ENCODE assay signal across 8 cellular contexts in genomic region chr19:39126312-39126561, GRCh38. TPM values are rescaled to one million over a fixed set of nuclear protein-coding genes. Genes with fewer than 3 reads are reported as not detected.
DNase-seq lines count a peak whose midpoint lies in the region; ATAC-seq, FAIRE-seq and TF ChIP-seq lines count a peak whose summit lies in the region.

No MANE protein-coding gene starts in this region.

- no peaks in the 10 kb centered on the region for H3K27me3 ChIP-seq in left ventricle myocardium inferior (ENCODE audit: low read depth)
- no peaks in the 10 kb centered on the region for H3K27me3 ChIP-seq in bronchial epithelial cell (ENCODE audit: control insufficient read depth, insufficient read depth, low read length)
- H3K27me3 ChIP-seq in mononuclear cell (ENCODE audit: insufficient read depth, low read length) = no peaks in the 10 kb centered on the region
- no peaks in the 10 kb centered on the region for H3K27me3 ChIP-seq in aorta (ENCODE audit: control insufficient read depth in 1 of 2, insufficient read depth in 2 of 2, low read length in 1 of 2)

- WGBS in aorta, 2 donors = 2 to 4% methylated on average over 7 of the region's 8 CpGs

- no peak for FAIRE-seq in bronchial epithelial cell (lab: Jason Lieb, UNC)

- no peaks in the 10 kb centered on the region for H3K36me3 ChIP-seq in left ventricle myocardium inferior
- H3K36me3 ChIP-seq in bronchial epithelial cell (ENCODE audit: control insufficient read depth, insufficient read depth, low read length) = no peaks in the 10 kb centered on the region
- H3K36me3 ChIP-seq in aorta (ENCODE audit: control insufficient read depth in 1 of 2, insufficient read depth in 2 of 2, low read length in 1 of 2) = no peaks in the 10 kb centered on the region

- DNase-seq in left ventricle myocardium inferior (no peak), cardiac septum (ENCODE audit: low spot score) (no peak), bronchial epithelial cell (ENCODE audit: low read depth) (no peak), aorta (no peak), HUDEP-2 (lab: John Stamatoyannopoulos, UW; ENCODE audit: unreplicated experiment in 76 of 76) (no peak), anterior cingulate cortex (lab: John Stamatoyannopoulos, UW) (no peak)

- H3K4me1 ChIP-seq in left ventricle myocardium inferior (peaks cover 70% of the 10 kb centered on the region), mononuclear cell (ENCODE audit: insufficient read depth, low read length) (peaks cover 11% of the 10 kb centered on the region), aorta (ENCODE audit: control insufficient read depth in 1 of 2, insufficient read depth in 2 of 2, low read length in 2 of 2) (no peaks in the 10 kb centered on the region)

- ATAC-seq in aorta (ENCODE audit: low FRiP score) (no peak), HG03432 (IDR thresholded peaks at IDR 0.05; ENCODE audit: unreplicated experiment) (no peak)

- intact Hi-C loops in left ventricle myocardium inferior (cut with micrococcal nuclease) (no loop called here), cardiac septum (cut with DNase I) (loop anchor here (10.0 kb wide), 3 partner anchors 161 to 409 kb away; partner anchors contain the start of genes EID2B and PLEKHG2), aorta (cut with DNase I) (loop anchor here in 1 of 2 donors (5.0 kb wide), 1 partner anchor 216 kb away; the partner anchor contains the start of gene SAMD4B)

- H3K4me3 ChIP-seq in left ventricle myocardium inferior = peak overlapping the region; percentile 93
- peak overlapping the region; percentile 85 for H3K4me3 ChIP-seq in bronchial epithelial cell (ENCODE audit: low read depth, low read length)
- H3K4me3 ChIP-seq in mononuclear cell (ENCODE audit: low read length) = peak overlapping the region; percentile 68
- H3K4me3 ChIP-seq in aorta (ENCODE audit: low read length in 2 of 2) = peak overlapping the region; percentile 63 to 69

- TF ChIP-seq CTCF in left ventricle myocardium inferior (IDR thresholded peaks at IDR 0.05; ENCODE audit: borderline replicate concordance) (no peak), bronchial epithelial cell (IDR thresholded peaks at IDR 0.05; ENCODE audit: insufficient read depth, low read length, severe bottlenecking) (no peak)

- H3K9me3 ChIP-seq in left ventricle myocardium inferior (replicated peaks) (no peaks in the 10 kb centered on the region), mononuclear cell (ENCODE audit: low read depth, low read length) (no peaks in the 10 kb centered on the region), aorta (ENCODE audit: control insufficient read depth, low read length) (no peaks in the 10 kb centered on the region)

- H3K27ac ChIP-seq in left ventricle myocardium inferior (replicated peaks) (peak overlapping the region; percentile 87), aorta (ENCODE audit: low read depth in 1 of 2, low read length in 2 of 2) (no peak overlapping the region)

RNA-seq across cellular contexts. Expression of gene PAK4, which starts 0.7 kb away (rescaled TPM):
- 17.0 TPM for total RNA-seq in left ventricle myocardium inferior
- 18.6 TPM for total RNA-seq in cardiac septum
- total RNA-seq in bronchial epithelial cell = 4.5 and 6.8 TPM in 2 replicates
- total RNA-seq in mononuclear cell = 1.5 TPM
- total RNA-seq in aorta = 10 to 100 TPM; 15.9 to 22.2 TPM
- 10 to 100 TPM in 1 of 2 donors, 1 to 10 TPM in 1; 8.0 to 12.5 TPM for polyA plus RNA-seq in aorta

RNA-seq across cellular contexts. Expression of gene ACP7, which starts 42.1 kb away (rescaled TPM):
- total RNA-seq in left ventricle myocardium inferior = not detected
- total RNA-seq in cardiac septum = not detected
- total RNA-seq in bronchial epithelial cell = 0.53 and 0.77 TPM in 2 replicates
- total RNA-seq in mononuclear cell = not detected
- not detected for total RNA-seq in aorta
- not detected for polyA plus RNA-seq in aorta
